In genomic region chr2:156334496-156335478, GRCh38 we compare ENCODE assay signal across 1 cellular context.
A peak's percentile ranks its signal among the peaks of the same experiment; 100 is the strongest.
TF ChIP-seq lines count a peak whose summit lies in the region.

No MANE protein-coding gene starts in this region.

TF ChIP-seq in K562, 482 proteins besides CTCF, POLR2A, EP300 and RAD21 (continued from another document and continues in another):
- TF ChIP-seq, protein P1, sequence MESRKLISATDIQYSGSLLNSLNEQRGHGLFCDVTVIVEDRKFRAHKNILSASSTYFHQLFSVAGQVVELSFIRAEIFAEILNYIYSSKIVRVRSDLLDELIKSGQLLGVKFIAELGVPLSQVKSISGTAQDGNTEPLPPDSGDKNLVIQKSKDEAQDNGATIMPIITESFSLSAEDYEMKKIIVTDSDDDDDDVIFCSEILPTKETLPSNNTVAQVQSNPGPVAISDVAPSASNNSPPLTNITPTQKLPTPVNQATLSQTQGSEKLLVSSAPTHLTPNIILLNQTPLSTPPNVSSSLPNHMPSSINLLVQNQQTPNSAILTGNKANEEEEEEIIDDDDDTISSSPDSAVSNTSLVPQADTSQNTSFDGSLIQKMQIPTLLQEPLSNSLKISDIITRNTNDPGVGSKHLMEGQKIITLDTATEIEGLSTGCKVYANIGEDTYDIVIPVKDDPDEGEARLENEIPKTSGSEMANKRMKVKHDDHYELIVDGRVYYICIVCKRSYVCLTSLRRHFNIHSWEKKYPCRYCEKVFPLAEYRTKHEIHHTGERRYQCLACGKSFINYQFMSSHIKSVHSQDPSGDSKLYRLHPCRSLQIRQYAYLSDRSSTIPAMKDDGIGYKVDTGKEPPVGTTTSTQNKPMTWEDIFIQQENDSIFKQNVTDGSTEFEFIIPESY (CRISPR knock-in tag; IDR thresholded peaks at IDR 0.05) = no peak
- TF ChIP-seq TRIM24 (IDR thresholded peaks at IDR 0.05) (peak in 1 of 2 experiments; percentile 56; a peak in 1 of 4 replicates), BRD4 (IDR thresholded peaks at IDR 0.05) (peak; percentile 63), PHB2 (IDR thresholded peaks at IDR 0.05; ENCODE audit: low read depth) (no peak), C11orf30 (IDR thresholded peaks at IDR 0.05; ENCODE audit: low read depth) (no peak), MEF2A (IDR thresholded peaks at IDR 0.05; ENCODE audit: control insufficient read depth, low read depth, low read length) (peak; percentile 98), CBFA2T3 (IDR thresholded peaks at IDR 0.05) (0 out of 2 replicates have a peak, but pooled peaks have one; percentile 5), NR4A1 (CRISPR knock-in tag; IDR thresholded peaks at IDR 0.05) (no peak), NR4A1 (tag; IDR thresholded peaks at IDR 0.05) (no peak), FOSL1 (tag; conservative IDR thresholded peaks at IDR 0.05) (peak; percentile 50), GTF2F1 (IDR thresholded peaks at IDR 0.05; ENCODE audit: low read depth, low read length) (peak; percentile 54; the same call in 1 of the 2 replicates), ATF1 (CRISPR knock-in tag; IDR thresholded peaks at IDR 0.05) (no peak; the same call in 1 of the 2 replicates), ATF1 (tag; IDR thresholded peaks at IDR 0.05) (peak; percentile 93), MLLT1 (IDR thresholded peaks at IDR 0.05) (peak; percentile 27 to 66; a peak in 1 of 4 replicates), SOX6 (IDR thresholded peaks at IDR 0.05) (peak; percentile 30; the same call in 1 of the 2 replicates), THAP12 (CRISPR knock-in tag; IDR thresholded peaks at IDR 0.05) (0 out of 2 replicates have a peak, but pooled peaks have one; percentile 8), GABPA (tag; conservative IDR thresholded peaks at IDR 0.05; ENCODE audit: low read depth) (peak; percentile 22; the same call in 1 of the 2 replicates), MCM5 (IDR thresholded peaks at IDR 0.05; ENCODE audit: low read depth) (no peak), RBBP5 (IDR thresholded peaks at IDR 0.05; ENCODE audit: borderline replicate concordance, insufficient read depth, low read length, poor library complexity, severe bottlenecking) (peak; percentile 69), THRB (CRISPR knock-in tag; conservative IDR thresholded peaks at IDR 0.05) (peak; percentile 52; the same call in 1 of the 2 replicates), JUND (IDR thresholded peaks at IDR 0.05; ENCODE audit: borderline replicate concordance, low read depth, low read length) (peak; percentile 72), JUND (tag; IDR thresholded peaks at IDR 0.05; ENCODE audit: borderline replicate concordance, low read depth, low read length) (peak; percentile 32; the same call in 1 of the 3 replicates), HINFP (tag; conservative IDR thresholded peaks at IDR 0.05; ENCODE audit: low read depth) (no peak), ZNF146 (CRISPR knock-in tag; IDR thresholded peaks at IDR 0.05; ENCODE audit: unreplicated experiment) (no peak), ZNF354B (CRISPR knock-in tag; IDR thresholded peaks at IDR 0.05) (no peak), POLR2H (tag; IDR thresholded peaks at IDR 0.05; ENCODE audit: low read depth) (peak; percentile 90), BRF1 (IDR thresholded peaks at IDR 0.05; ENCODE audit: borderline replicate concordance, extremely low read depth, insufficient read length) (no peak), MTA3 (IDR thresholded peaks at IDR 0.05; ENCODE audit: borderline replicate concordance) (0 out of 2 replicates have a peak, but pooled peaks have one; percentile 70), NFRKB (IDR thresholded peaks at IDR 0.05; ENCODE audit: low read depth) (peak; percentile 55; the same call in 1 of the 2 replicates), SRF (CRISPR knock-in tag; IDR thresholded peaks at IDR 0.05) (0 out of 4 replicates have a peak, but pooled peaks of 1 of the 2 experiments have one; percentile 45)
- TF ChIP-seq, protein P2, sequence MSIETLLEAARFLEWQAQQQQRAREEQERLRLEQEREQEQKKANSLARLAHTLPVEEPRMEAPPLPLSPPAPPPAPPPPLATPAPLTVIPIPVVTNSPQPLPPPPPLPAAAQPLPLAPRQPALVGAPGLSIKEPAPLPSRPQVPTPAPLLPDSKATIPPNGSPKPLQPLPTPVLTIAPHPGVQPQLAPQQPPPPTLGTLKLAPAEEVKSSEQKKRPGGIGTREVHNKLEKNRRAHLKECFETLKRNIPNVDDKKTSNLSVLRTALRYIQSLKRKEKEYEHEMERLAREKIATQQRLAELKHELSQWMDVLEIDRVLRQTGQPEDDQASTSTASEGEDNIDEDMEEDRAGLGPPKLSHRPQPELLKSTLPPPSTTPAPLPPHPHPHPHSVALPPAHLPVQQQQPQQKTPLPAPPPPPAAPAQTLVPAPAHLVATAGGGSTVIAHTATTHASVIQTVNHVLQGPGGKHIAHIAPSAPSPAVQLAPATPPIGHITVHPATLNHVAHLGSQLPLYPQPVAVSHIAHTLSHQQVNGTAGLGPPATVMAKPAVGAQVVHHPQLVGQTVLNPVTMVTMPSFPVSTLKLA (conservative IDR thresholded peaks at IDR 0.05) = peak in 1 of 2 experiments; percentile 38; a peak in 2 of 4 replicates
- TF ChIP-seq, protein P3, sequence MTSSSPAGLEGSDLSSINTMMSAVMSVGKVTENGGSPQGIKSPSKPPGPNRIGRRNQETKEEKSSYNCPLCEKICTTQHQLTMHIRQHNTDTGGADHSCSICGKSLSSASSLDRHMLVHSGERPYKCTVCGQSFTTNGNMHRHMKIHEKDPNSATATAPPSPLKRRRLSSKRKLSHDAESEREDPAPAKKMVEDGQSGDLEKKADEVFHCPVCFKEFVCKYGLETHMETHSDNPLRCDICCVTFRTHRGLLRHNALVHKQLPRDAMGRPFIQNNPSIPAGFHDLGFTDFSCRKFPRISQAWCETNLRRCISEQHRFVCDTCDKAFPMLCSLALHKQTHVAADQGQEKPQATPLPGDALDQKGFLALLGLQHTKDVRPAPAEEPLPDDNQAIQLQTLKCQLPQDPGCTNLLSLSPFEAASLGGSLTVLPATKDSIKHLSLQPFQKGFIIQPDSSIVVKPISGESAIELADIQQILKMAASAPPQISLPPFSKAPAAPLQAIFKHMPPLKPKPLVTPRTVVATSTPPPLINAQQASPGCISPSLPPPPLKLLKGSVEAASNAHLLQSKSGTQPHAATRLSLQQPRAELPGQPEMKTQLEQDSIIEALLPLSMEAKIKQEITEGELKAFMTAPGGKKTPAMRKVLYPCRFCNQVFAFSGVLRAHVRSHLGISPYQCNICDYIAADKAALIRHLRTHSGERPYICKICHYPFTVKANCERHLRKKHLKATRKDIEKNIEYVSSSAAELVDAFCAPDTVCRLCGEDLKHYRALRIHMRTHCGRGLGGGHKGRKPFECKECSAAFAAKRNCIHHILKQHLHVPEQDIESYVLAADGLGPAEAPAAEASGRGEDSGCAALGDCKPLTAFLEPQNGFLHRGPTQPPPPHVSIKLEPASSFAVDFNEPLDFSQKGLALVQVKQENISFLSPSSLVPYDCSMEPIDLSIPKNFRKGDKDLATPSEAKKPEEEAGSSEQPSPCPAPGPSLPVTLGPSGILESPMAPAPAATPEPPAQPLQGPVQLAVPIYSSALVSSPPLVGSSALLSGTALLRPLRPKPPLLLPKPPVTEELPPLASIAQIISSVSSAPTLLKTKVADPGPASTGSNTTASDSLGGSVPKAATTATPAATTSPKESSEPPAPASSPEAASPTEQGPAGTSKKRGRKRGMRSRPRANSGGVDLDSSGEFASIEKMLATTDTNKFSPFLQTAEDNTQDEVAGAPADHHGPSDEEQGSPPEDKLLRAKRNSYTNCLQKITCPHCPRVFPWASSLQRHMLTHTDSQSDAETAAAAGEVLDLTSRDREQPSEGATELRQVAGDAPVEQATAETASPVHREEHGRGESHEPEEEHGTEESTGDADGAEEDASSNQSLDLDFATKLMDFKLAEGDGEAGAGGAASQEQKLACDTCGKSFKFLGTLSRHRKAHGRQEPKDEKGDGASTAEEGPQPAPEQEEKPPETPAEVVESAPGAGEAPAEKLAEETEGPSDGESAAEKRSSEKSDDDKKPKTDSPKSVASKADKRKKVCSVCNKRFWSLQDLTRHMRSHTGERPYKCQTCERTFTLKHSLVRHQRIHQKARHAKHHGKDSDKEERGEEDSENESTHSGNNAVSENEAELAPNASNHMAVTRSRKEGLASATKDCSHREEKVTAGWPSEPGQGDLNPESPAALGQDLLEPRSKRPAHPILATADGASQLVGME (CRISPR knock-in tag; IDR thresholded peaks at IDR 0.05) = no peak
- TF ChIP-seq, protein P4, sequence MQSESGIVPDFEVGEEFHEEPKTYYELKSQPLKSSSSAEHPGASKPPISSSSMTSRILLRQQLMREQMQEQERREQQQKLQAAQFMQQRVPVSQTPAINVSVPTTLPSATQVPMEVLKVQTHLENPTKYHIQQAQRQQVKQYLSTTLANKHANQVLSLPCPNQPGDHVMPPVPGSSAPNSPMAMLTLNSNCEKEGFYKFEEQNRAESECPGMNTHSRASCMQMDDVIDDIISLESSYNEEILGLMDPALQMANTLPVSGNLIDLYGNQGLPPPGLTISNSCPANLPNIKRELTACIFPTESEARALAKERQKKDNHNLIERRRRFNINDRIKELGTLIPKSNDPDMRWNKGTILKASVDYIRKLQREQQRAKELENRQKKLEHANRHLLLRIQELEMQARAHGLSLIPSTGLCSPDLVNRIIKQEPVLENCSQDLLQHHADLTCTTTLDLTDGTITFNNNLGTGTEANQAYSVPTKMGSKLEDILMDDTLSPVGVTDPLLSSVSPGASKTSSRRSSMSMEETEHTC (IDR thresholded peaks at IDR 0.05) = no peak
- TF ChIP-seq, protein P5, sequence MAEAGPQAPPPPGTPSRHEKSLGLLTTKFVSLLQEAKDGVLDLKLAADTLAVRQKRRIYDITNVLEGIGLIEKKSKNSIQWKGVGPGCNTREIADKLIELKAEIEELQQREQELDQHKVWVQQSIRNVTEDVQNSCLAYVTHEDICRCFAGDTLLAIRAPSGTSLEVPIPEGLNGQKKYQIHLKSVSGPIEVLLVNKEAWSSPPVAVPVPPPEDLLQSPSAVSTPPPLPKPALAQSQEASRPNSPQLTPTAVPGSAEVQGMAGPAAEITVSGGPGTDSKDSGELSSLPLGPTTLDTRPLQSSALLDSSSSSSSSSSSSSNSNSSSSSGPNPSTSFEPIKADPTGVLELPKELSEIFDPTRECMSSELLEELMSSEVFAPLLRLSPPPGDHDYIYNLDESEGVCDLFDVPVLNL (CRISPR knock-in tag; IDR thresholded peaks at IDR 0.05; ENCODE audit: low read depth) = no peak
